In genomic region chr1:114510235-114511047, GRCh38 we compare ENCODE assay signal across 8 cellular contexts. TPM values are rescaled to one million over a fixed set of nuclear protein-coding genes. Genes with fewer than 3 reads are reported as not detected.
DNase-seq lines count a peak whose midpoint lies in the region; ATAC-seq and TF ChIP-seq lines count a peak whose summit lies in the region.

No MANE protein-coding gene starts in this region.

- H3K36me3 ChIP-seq in DOHH2 (ENCODE audit: control insufficient read depth, low read length) (peaks cover 44% of the 10 kb centered on the region), body of pancreas (replicated peaks in 1 of 2; ENCODE audit: insufficient read depth in 1 of 2, low read depth in 2 of 2) (no peaks in the 10 kb centered on the region), smooth muscle cell (ENCODE audit: low read depth) (no peaks in the 10 kb centered on the region)

- H3K27me3 ChIP-seq in DOHH2 (ENCODE audit: control insufficient read depth, low read length) = no peaks in the 10 kb centered on the region
- no peaks in the 10 kb centered on the region for H3K27me3 ChIP-seq in body of pancreas
- no peaks in the 10 kb centered on the region for H3K27me3 ChIP-seq in smooth muscle cell (ENCODE audit: low read depth)

- H3K9ac ChIP-seq in smooth muscle cell (ENCODE audit: low read depth) = peak overlapping the region; percentile 79

- H3K36me3 Mint-ChIP-seq in immature natural killer cell = peaks cover 0 to 4% (median 0%) of the 10 kb centered on the region in 3 donors

- H3K27ac Mint-ChIP-seq in immature natural killer cell = peak overlapping the region; percentile 78 to 100 (median 99)

- no peaks in the 10 kb centered on the region for H3K9me2 ChIP-seq in DOHH2 (replicated peaks; ENCODE audit: control insufficient read depth, low read length)

- TF ChIP-seq POLR2A in body of pancreas (IDR thresholded peaks at IDR 0.05) = no peak

- peaks cover 60 to 65% of the 10 kb centered on the region in 2 donors for H3K4me1 Mint-ChIP-seq in immature natural killer cell

- H3F3A ChIP-seq in DOHH2 (ENCODE audit: control insufficient read depth, insufficient read depth) = 0 out of 2 replicates have a peak, but pooled peaks cover 4% of the 10 kb centered on the region
- no peaks in the 10 kb centered on the region for H3F3A ChIP-seq in smooth muscle cell (ENCODE audit: low read depth)

- H4K20me1 ChIP-seq in DOHH2 (ENCODE audit: control insufficient read depth, insufficient read depth, low read depth, low read length) (peaks cover 28% of the 10 kb centered on the region), smooth muscle cell (ENCODE audit: low read depth) (peaks cover 50% of the 10 kb centered on the region)

- peaks cover 10 to 19% (median 16%) of the 10 kb centered on the region in 3 donors for H3K27me3 Mint-ChIP-seq in immature natural killer cell (ENCODE audit: low read depth in 3 of 3)

- H3K9me3 Mint-ChIP-seq in immature natural killer cell = no peaks in the 10 kb centered on the region

- peak; percentile 55 for ATAC-seq in GM21447 (IDR thresholded peaks at IDR 0.05; ENCODE audit: unreplicated experiment)
- peak; percentile 72 for ATAC-seq in body of pancreas

- H3K4me1 ChIP-seq in DOHH2 (ENCODE audit: control insufficient read depth, low read length) (peaks cover 38% of the 10 kb centered on the region), body of pancreas (peaks cover 45% of the 10 kb centered on the region), smooth muscle cell (ENCODE audit: low read depth) (peaks cover 23% of the 10 kb centered on the region)

- TF ChIP-seq CTCF in DOHH2 (IDR thresholded peaks at IDR 0.05; ENCODE audit: low read depth, low read length, poor library complexity, severe bottlenecking) (no peak), body of pancreas (IDR thresholded peaks at IDR 0.05) (no peak), smooth muscle cell (IDR thresholded peaks at IDR 0.05; ENCODE audit: borderline replicate concordance, insufficient read depth, poor library complexity, severe bottlenecking) (no peak)

- peak overlapping the region; percentile 44 for H3K27ac ChIP-seq in DOHH2 (ENCODE audit: low read depth, low read length)
- peak overlapping the region; percentile 92 to 97 (median 96) for H3K27ac ChIP-seq in body of pancreas
- peak overlapping the region; percentile 59 for H3K27ac ChIP-seq in smooth muscle cell (ENCODE audit: low read depth)

- H3K79me2 ChIP-seq in DOHH2 (ENCODE audit: control insufficient read depth, low read length) (peaks cover 66% of the 10 kb centered on the region), smooth muscle cell (ENCODE audit: low read depth) (peaks cover 53% of the 10 kb centered on the region)

- DNase-seq in HT-29 (ENCODE audit: low spot score) = peak; percentile 59
- DNase-seq in T-helper 2 cell = peak; percentile 17 to 66 (median 36)
- DNase-seq in body of pancreas = peak; percentile 52 to 69 (median 59)
- peak in 2 of 3 donors; percentile 30 to 36 for DNase-seq in immature natural killer cell
- DNase-seq in smooth muscle cell (lab: John Stamatoyannopoulos, UW; ENCODE audit: unreplicated experiment) = no peak
- no peak for DNase-seq in NCI-H1694 treated with DMSO at 0.1 percent for 48 hours (lab: John Stamatoyannopoulos, UW)

- intact Hi-C loops in body of pancreas (cut with DNase I) = no loop called here

- peak overlapping the region; percentile 93 to 99 (median 98) for H3K4me3 Mint-ChIP-seq in immature natural killer cell

- 0% methylated on average over 24 to 60 of the region's 75 CpGs for WGBS in body of pancreas, 2 donors
- 1% methylated on average over 64 of the region's 75 CpGs for WGBS in smooth muscle cell (ENCODE audit: low lambda C conversion rate)

- H3K4me2 ChIP-seq in DOHH2 (ENCODE audit: low read length) (peak overlapping the region; percentile 68), smooth muscle cell (peak overlapping the region; percentile 90)

- peak overlapping the region; percentile 99 for H3K4me3 ChIP-seq in DOHH2 (ENCODE audit: low read length)
- H3K4me3 ChIP-seq in body of pancreas = peak overlapping the region; percentile 81 to 93
- H3K4me3 ChIP-seq in smooth muscle cell = peak overlapping the region; percentile 98

- H3K9me3 ChIP-seq in DOHH2 (ENCODE audit: control insufficient read depth, insufficient read depth, low read length) (no peaks in the 10 kb centered on the region), body of pancreas (no peaks in the 10 kb centered on the region), smooth muscle cell (replicated peaks; ENCODE audit: low read depth) (no peaks in the 10 kb centered on the region)

- H2AFZ ChIP-seq in smooth muscle cell (ENCODE audit: low read depth) = peak overlapping the region; percentile 78

RNA-seq across cellular contexts. Expression of gene TRIM33, which starts 0.6 kb away (rescaled TPM):
- 32.9 and 33.3 TPM in 2 replicates for total RNA-seq in HT-29 (2014; rRNA removed; shearing (Covaris generic))
- total RNA-seq in body of pancreas (10 to 100 TPM; 27.5 to 32.3 TPM), smooth muscle cell (30.5 and 35.9 TPM in 2 replicates)
- polyA plus RNA-seq in immature natural killer cell (10 to 100 TPM; 17.3 to 43.3 (median 28.0) TPM), smooth muscle cell (12.0 and 22.7 TPM in 2 replicates)

Comparison
In these comparisons a context has a peak if more than half of its experiments do, and no peak if none do; other contexts are left out.
1. H3K27ac ChIP-seq: peak in every context shown above with its lines; median percentile 96 in body of pancreas; 59 in smooth muscle cell; 44 in DOHH2.
2. DNase-seq: peak in HT-29 (single experiment), T-helper 2 cell (5 of 5), body of pancreas (4 of 4) and immature natural killer cell (2 of 3); none in smooth muscle cell (single experiment) and NCI-H1694 treated with DMSO at 0.1 percent for 48 hours (single experiment).
3. Peak in every context shown above with its lines, with median percentiles within 50 percentile points of each other: H3K4me3 ChIP-seq.